ENCODE assay signal across 1 cellular context in genomic region chr1:78045850-78046778, GRCh38.
TF ChIP-seq lines count a peak whose summit lies in the region.

Gene GIPC2, plus strand, starts transcription at chr1:78045966. Its CDS starts 129 bp downstream, at chr1:78046095.

TF ChIP-seq in WTC11, 78 proteins besides CTCF, POLR2A, EP300 and RAD21 (continued from another document and continues in another):
- TF ChIP-seq ZNF281 (CRISPR knock-in tag; IDR thresholded peaks at IDR 0.05) (no peak), ESRRA (CRISPR knock-in tag; IDR thresholded peaks at IDR 0.05; ENCODE audit: borderline replicate concordance) (peak; percentile 72; the same call in 1 of the 2 replicates), ZNF317 (CRISPR knock-in tag; IDR thresholded peaks at IDR 0.05; ENCODE audit: borderline replicate concordance, low read depth) (no peak; the same call in 1 of the 2 replicates), ARID4B (CRISPR knock-in tag; IDR thresholded peaks at IDR 0.05; ENCODE audit: borderline replicate concordance) (0 out of 2 replicates have a peak, but pooled peaks have one; percentile 60), IRF2 (CRISPR knock-in tag; IDR thresholded peaks at IDR 0.05; ENCODE audit: borderline replicate concordance, low read depth) (no peak), GTF2I (CRISPR knock-in tag; conservative IDR thresholded peaks at IDR 0.05) (no peak), HMGXB4 (CRISPR knock-in tag; IDR thresholded peaks at IDR 0.05) (peak; percentile 86), ATF3 (CRISPR knock-in tag; conservative IDR thresholded peaks at IDR 0.05) (no peak), AFF4 (CRISPR knock-in tag; IDR thresholded peaks at IDR 0.05; ENCODE audit: borderline replicate concordance) (peak; percentile 47; the same call in 1 of the 2 replicates), NR2C2 (CRISPR knock-in tag; IDR thresholded peaks at IDR 0.05) (peak; percentile 53; the same call in 1 of the 2 replicates), ZNF396 (CRISPR knock-in tag; IDR thresholded peaks at IDR 0.05; ENCODE audit: borderline replicate concordance) (no peak), TP53 (CRISPR knock-in tag; IDR thresholded peaks at IDR 0.05) (no peak), ZMAT4 (CRISPR knock-in tag; IDR thresholded peaks at IDR 0.05) (no peak), ELF4 (CRISPR knock-in tag; IDR thresholded peaks at IDR 0.05; ENCODE audit: low read depth) (no peak), KAT7 (CRISPR knock-in tag; IDR thresholded peaks at IDR 0.05; ENCODE audit: borderline replicate concordance) (no peak), ZNF232 (CRISPR knock-in tag; IDR thresholded peaks at IDR 0.05) (no peak), E2F1 (CRISPR knock-in tag; IDR thresholded peaks at IDR 0.05) (0 out of 2 replicates have a peak, but pooled peaks have one; percentile 66), ETV6 (CRISPR knock-in tag; IDR thresholded peaks at IDR 0.05) (peak; percentile 61), CBFB (CRISPR knock-in tag; IDR thresholded peaks at IDR 0.05; ENCODE audit: low read depth) (no peak; the same call in 1 of the 2 replicates), FOXP4 (CRISPR knock-in tag; IDR thresholded peaks at IDR 0.05) (peak; percentile 86), MYBL2 (CRISPR knock-in tag; IDR thresholded peaks at IDR 0.05) (0 out of 2 replicates have a peak, but pooled peaks have one; percentile 58), ZNF512 (CRISPR knock-in tag; IDR thresholded peaks at IDR 0.05; ENCODE audit: borderline replicate concordance) (no peak), E2F5 (CRISPR knock-in tag; IDR thresholded peaks at IDR 0.05) (peak; percentile 74), PRRX2 (CRISPR knock-in tag; IDR thresholded peaks at IDR 0.05) (no peak), SMAD3 (CRISPR knock-in tag; IDR thresholded peaks at IDR 0.05; ENCODE audit: borderline replicate concordance) (0 out of 2 replicates have a peak, but pooled peaks have one; percentile 26), CDX4 (CRISPR knock-in tag; IDR thresholded peaks at IDR 0.05; ENCODE audit: borderline replicate concordance) (no peak), TCF7 (CRISPR knock-in tag; IDR thresholded peaks at IDR 0.05; ENCODE audit: low read depth) (no peak), NFATC4 (CRISPR knock-in tag; IDR thresholded peaks at IDR 0.05) (no peak), IRF1 (CRISPR knock-in tag; IDR thresholded peaks at IDR 0.05) (peak; percentile 47; the same call in 1 of the 2 replicates), MLX (CRISPR knock-in tag; IDR thresholded peaks at IDR 0.05) (no peak), FOXK1 (CRISPR knock-in tag; IDR thresholded peaks at IDR 0.05) (peak; percentile 28; the same call in 1 of the 2 replicates), CREM (CRISPR knock-in tag; IDR thresholded peaks at IDR 0.05) (no peak), EMX1 (CRISPR knock-in tag; IDR thresholded peaks at IDR 0.05) (no peak)
